ENCODE assay signal across 8 cellular contexts in the genomic region with DNA sequence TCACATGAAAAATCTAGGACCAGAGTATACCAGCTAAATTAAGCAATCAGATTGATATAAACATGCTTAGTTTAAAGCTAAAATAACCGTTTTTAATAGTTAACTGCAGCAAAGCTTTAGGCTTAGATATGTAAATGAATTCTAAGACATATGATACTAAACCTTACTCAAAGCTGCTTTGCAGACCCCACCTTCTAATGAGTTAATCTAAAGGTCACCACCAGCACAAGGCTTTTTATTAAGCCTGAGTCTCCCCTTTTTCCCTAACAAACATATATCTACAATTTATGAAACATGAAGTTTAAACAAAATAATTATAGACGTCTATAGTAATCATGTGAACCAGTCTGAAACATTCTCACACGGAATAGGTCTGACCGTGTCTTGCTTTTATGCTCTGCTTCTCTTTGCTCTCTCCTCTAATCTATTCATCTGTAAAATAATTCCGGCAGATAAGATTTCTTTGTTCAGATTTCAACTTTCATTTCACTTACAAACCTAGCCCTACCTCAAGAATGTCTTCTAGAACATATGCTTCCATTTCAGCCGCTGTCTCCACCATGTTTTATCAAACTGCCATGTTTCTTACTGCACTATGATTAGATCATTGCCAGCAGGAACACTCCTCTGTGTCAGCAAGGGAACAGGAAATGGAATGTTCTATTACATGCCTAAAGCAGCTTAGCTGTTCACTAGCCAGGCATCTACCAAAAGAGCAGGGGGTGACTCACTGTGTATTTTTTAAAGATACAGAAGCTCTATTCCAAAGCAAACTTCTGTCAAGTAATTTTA. TPM values are rescaled to one million over a fixed set of nuclear protein-coding genes. Genes with fewer than 3 reads are reported as not detected.
DNase-seq lines count a peak whose midpoint lies in the region; ATAC-seq and TF ChIP-seq lines count a peak whose summit lies in the region.

No MANE protein-coding gene starts in this region.

- H3K4me3 Mint-ChIP-seq in Caco-2 (ENCODE audit: unreplicated experiment): no peak overlapping the region

- H3K4me1 Mint-ChIP-seq in Caco-2 (ENCODE audit: low read depth, unreplicated experiment): peaks cover 7% of the 10 kb centered on the region

- H3K4me1 ChIP-seq in Caco-2: peaks cover 10% of the 10 kb centered on the region; the same call in 1 of the 2 replicates
- no peaks in the 10 kb centered on the region for H3K4me1 ChIP-seq in mucosa of stomach (ENCODE audit: control insufficient read depth, insufficient read depth, low read length)
- H3K4me1 ChIP-seq in stomach smooth muscle (ENCODE audit: control insufficient read depth, insufficient read depth, low read length): no peaks in the 10 kb centered on the region

- DNase-seq in Caco-2 (peak; percentile 67 to 74), NCI-H524 (lab: John Stamatoyannopoulos, UW) (peak; percentile 57 to 87), epidermal melanocyte (ENCODE audit: insufficient read length, low spot score) (peak; percentile 75)
- DNase-seq in activated CD4-positive, alpha-beta T cell treated with anti-CD3 and anti-CD28 coated beads, Interleukin-2, amount 50 U/mL, for 1 hour: peak; percentile 33

- no peaks in the 10 kb centered on the region for H3K27me3 Mint-ChIP-seq in Caco-2 (ENCODE audit: insufficient read depth, unreplicated experiment)

- H3K36me3 ChIP-seq in Caco-2 (ENCODE audit: control insufficient read depth, insufficient read depth, low read length): no peaks in the 10 kb centered on the region
- H3K36me3 ChIP-seq in mucosa of stomach (ENCODE audit: control insufficient read depth, insufficient read depth, low read length): no peaks in the 10 kb centered on the region
- no peaks in the 10 kb centered on the region for H3K36me3 ChIP-seq in stomach smooth muscle (ENCODE audit: control insufficient read depth in 2 of 2, insufficient read depth in 2 of 2, low read length in 2 of 2)

- no peak for TF ChIP-seq CTCF in Caco-2 (IDR thresholded peaks at IDR 0.05; ENCODE audit: insufficient read depth in 1 of 2, low read depth in 1 of 2, low read length in 1 of 2, severe bottlenecking in 1 of 2, unreplicated experiment in 1 of 2)

- intact Hi-C loops in Caco-2 (cut with micrococcal nuclease; ENCODE audit: unreplicated experiment): loop anchor here (2.0 kb wide), 1 partner anchor 34 kb away; no protein-coding TSS in a partner anchor

- CTCF ChIA-PET in Caco-2 (lab: Charles Lee): interaction anchor here (0.9 kb wide), 1 partner anchor 35 kb away, joined by 3 read pairs; no protein-coding TSS in a partner anchor

- no peaks in the 10 kb centered on the region for H3K9me3 Mint-ChIP-seq in Caco-2 (ENCODE audit: unreplicated experiment)

- no peak overlapping the region for H3K27ac Mint-ChIP-seq in Caco-2 (ENCODE audit: unreplicated experiment)

- H3K9ac ChIP-seq in mucosa of stomach (ENCODE audit: low read length) (peak overlapping the region; percentile 91), stomach smooth muscle (ENCODE audit: low read length in 2 of 2) (peak overlapping the region; percentile 81 to 90)

- H3K9me3 ChIP-seq in Caco-2 (no peaks in the 10 kb centered on the region), mucosa of stomach (ENCODE audit: control insufficient read depth, low read length) (no peaks in the 10 kb centered on the region), stomach smooth muscle (ENCODE audit: control insufficient read depth in 2 of 2, low read length in 2 of 2) (no peaks in the 10 kb centered on the region)

- no peaks in the 10 kb centered on the region for H3K27me3 ChIP-seq in Caco-2 (replicated peaks; ENCODE audit: control insufficient read depth, insufficient read depth, low read length)
- no peaks in the 10 kb centered on the region for H3K27me3 ChIP-seq in mucosa of stomach (ENCODE audit: control insufficient read depth, insufficient read depth, low read length)
- H3K27me3 ChIP-seq in stomach smooth muscle (ENCODE audit: control insufficient read depth in 1 of 2, insufficient read depth in 2 of 2, low read length in 2 of 2): no peaks in the 10 kb centered on the region

- H3K27ac ChIP-seq in stomach smooth muscle (ENCODE audit: low read length): peak overlapping the region; percentile 37

- peak overlapping the region; percentile 37 for H3K4me3 ChIP-seq in Caco-2 (ENCODE audit: low read depth, low read length)
- peak overlapping the region; percentile 57 for H3K4me3 ChIP-seq in mucosa of stomach (ENCODE audit: low read length)
- H3K4me3 ChIP-seq in stomach smooth muscle (ENCODE audit: low read length in 2 of 2): peak overlapping the region; percentile 76 to 78

- H3K36me3 Mint-ChIP-seq in Caco-2 (ENCODE audit: insufficient read depth, unreplicated experiment): peaks cover 5% of the 10 kb centered on the region

- peak; percentile 96 for ATAC-seq in GM19351 (IDR thresholded peaks at IDR 0.05; ENCODE audit: unreplicated experiment)
- ATAC-seq in HG03457 (IDR thresholded peaks at IDR 0.05; ENCODE audit: unreplicated experiment): peak; percentile 98

- POLR2A ChIA-PET in Caco-2 (lab: Charles Lee): no interaction called here

- BruUV-seq in Caco-2 (replicated peaks; lab: Mats Ljungman, UMichigan): TSS peak; percentile 68

RNA-seq across cellular contexts. Expression of a gene that starts 35.9 kb away (rescaled TPM):
- 66.8 and 73.0 TPM in 2 replicates for total RNA-seq in Caco-2 (2022)

Comparison
In these comparisons a context has a peak if more than half of its experiments do, and no peak if none do; other contexts are left out.
1. Peak in every context shown above with its lines: DNase-seq, ATAC-seq, H3K4me3 ChIP-seq and H3K27ac ChIP-seq.